In the genomic region with DNA sequence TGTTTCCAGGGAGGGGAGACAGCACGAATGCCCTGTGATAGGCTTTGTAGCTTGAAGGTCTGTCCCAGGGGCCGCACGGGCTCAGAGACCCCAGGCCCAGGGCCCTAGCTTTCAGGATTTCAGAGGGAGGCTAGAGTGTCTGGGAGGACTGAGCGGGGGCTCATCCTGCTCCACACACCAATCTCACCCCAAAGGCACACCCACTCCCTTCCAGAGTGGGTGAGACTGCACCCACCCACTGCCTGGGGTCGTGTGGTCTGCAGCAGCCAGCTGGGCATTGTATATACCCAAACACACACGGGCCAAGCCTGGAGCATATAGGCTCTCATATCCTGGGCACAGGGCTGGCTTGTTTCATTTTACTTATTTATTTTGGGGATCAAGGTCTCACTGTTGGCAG, we compare ENCODE assay signal across 18 cellular contexts. TPM values are rescaled to one million over a fixed set of nuclear protein-coding genes. Genes with fewer than 3 reads are reported as not detected.
DNase-seq lines count a peak whose midpoint lies in the region; ATAC-seq and TF ChIP-seq lines count a peak whose summit lies in the region.
"Had no signal": no experiment of that assay in that cellular context is flagged by ENCODE, and none has a peak within 500 bp of the region (broad histone marks: within the 10 kb centered on the region; RNA-seq: fewer than 3 reads in every experiment).

No MANE protein-coding gene starts in this region.

- no peak for TF ChIP-seq POLR2A in vagina (IDR thresholded peaks at IDR 0.05)

- H3K36me3 ChIP-seq in vagina, result no peaks in the 10 kb centered on the region
- H3K36me3 ChIP-seq: brain microvascular endothelial cell, suprapubic skin had no signal

- H3K9me3 ChIP-seq in vagina, result no peaks in the 10 kb centered on the region
- H3K9me3 ChIP-seq: Caco-2, suprapubic skin had no signal

- DNase-seq in stimulated activated naive CD8-positive, alpha-beta T cell treated with anti-CD3 and anti-CD28 coated beads, Interleukin-15, amount 100 ng/mL, for 72 hours, result no peak
- no peak for DNase-seq in stimulated activated naive CD8-positive, alpha-beta T cell treated with anti-CD3 and anti-CD28 coated beads, Interleukin-15, Interleukin-2, amounts not matched to agents 100 U/mL and 50 U/mL, for 24 hours
- DNase-seq in naive thymus-derived CD8-positive, alpha-beta T cell, result no peak
- DNase-seq in vagina (ENCODE audit: extremely low spot score in 2 of 2) (no peak), GM13977 (ENCODE audit: low spot score) (no peak), occipital lobe (lab: John Stamatoyannopoulos, UW) (no peak)
- DNase-seq: Caco-2, NCI-H2029 treated with DMSO at 0.1 percent for 48 hours, NCI-H524 treated with DMSO at 0.1 percent for 48 hours, SIG-M5 had no signal

- H3K4me1 ChIP-seq in vagina, result peaks cover 29% of the 10 kb centered on the region
- H3K4me1 ChIP-seq: Caco-2 had no signal

- intact Hi-C loops in vagina (cut with DNase I), result no loop called here

- peak overlapping the region; percentile 64 to 79 for H3K4me3 Mint-ChIP-seq in stimulated activated naive CD8-positive, alpha-beta T cell treated with anti-CD3 and anti-CD28 coated beads, Interleukin-15, amount 100 ng/mL, for 72 hours
- peak overlapping the region; percentile 69 for H3K4me3 Mint-ChIP-seq in activated T-helper 17 cell treated with anti-CD3 and anti-CD28 coated beads, Interleukin-2, amount 50 U/mL, for 72 hours
- H3K4me3 Mint-ChIP-seq in naive thymus-derived CD8-positive, alpha-beta T cell, result peak overlapping the region in 6 of 10 donors; percentile 60 to 80 (median 72)

- TF ChIP-seq CTCF in vagina (IDR thresholded peaks at IDR 0.05) (no peak), GM13977 (IDR thresholded peaks at IDR 0.05; ENCODE audit: extremely low read depth, insufficient read depth, missing control alignments) (no peak)

- no peak overlapping the region for H3K4me3 ChIP-seq in vagina
- H3K4me3 ChIP-seq: lung had no signal

- H3K27me3 Mint-ChIP-seq in stimulated activated naive CD8-positive, alpha-beta T cell treated with anti-CD3 and anti-CD28 coated beads, Interleukin-15, amount 100 ng/mL, for 72 hours, result peaks cover 13% of the 10 kb centered on the region
- no peaks in the 10 kb centered on the region for H3K27me3 Mint-ChIP-seq in activated T-helper 17 cell treated with anti-CD3 and anti-CD28 coated beads, Interleukin-2, amount 50 U/mL, for 72 hours
- no peaks in the 10 kb centered on the region for H3K27me3 Mint-ChIP-seq in naive thymus-derived CD8-positive, alpha-beta T cell

- H3K27ac ChIP-seq in vagina, result peak overlapping the region; percentile 51
- H3K27ac ChIP-seq: brain microvascular endothelial cell, suprapubic skin had no signal

- peaks cover 16% of the 10 kb centered on the region for H3K4me1 Mint-ChIP-seq in stimulated activated naive CD8-positive, alpha-beta T cell treated with anti-CD3 and anti-CD28 coated beads, Interleukin-15, amount 100 ng/mL, for 72 hours
- H3K4me1 Mint-ChIP-seq in activated T-helper 17 cell treated with anti-CD3 and anti-CD28 coated beads, Interleukin-2, amount 50 U/mL, for 72 hours, result peaks cover 5% of the 10 kb centered on the region
- peaks cover 0 to 10% (median 5%) of the 10 kb centered on the region in 4 donors for H3K4me1 Mint-ChIP-seq in naive thymus-derived CD8-positive, alpha-beta T cell

- POLR2A ChIA-PET in naive thymus-derived CD8-positive, alpha-beta T cell (lab: Charles Lee), result no interaction called here

- H3K27me3 ChIP-seq in vagina, result no peaks in the 10 kb centered on the region
- H3K27me3 ChIP-seq: brain microvascular endothelial cell, suprapubic skin had no signal

- in situ Hi-C loops in GM13977 (cut with MboI; ENCODE audit: low pct_unique_long_range_greater_than_20kb, low sequenced_read_pairs, unreplicated experiment), result no loop called here

- peak overlapping the region in 1 of 2 donors; percentile 42 for H3K27ac Mint-ChIP-seq in stimulated activated naive CD8-positive, alpha-beta T cell treated with anti-CD3 and anti-CD28 coated beads, Interleukin-15, amount 100 ng/mL, for 72 hours
- no peak overlapping the region for H3K27ac Mint-ChIP-seq in activated T-helper 17 cell treated with anti-CD3 and anti-CD28 coated beads, Interleukin-2, amount 50 U/mL, for 72 hours
- H3K27ac Mint-ChIP-seq in naive thymus-derived CD8-positive, alpha-beta T cell, result no peak overlapping the region
- H3K27ac Mint-ChIP-seq: activated naive CD4-positive, alpha-beta T cell treated with anti-CD3 and anti-CD28 coated beads, Interleukin-2, amount 10 ng/mL, durations not matched to agents 7 days and 5 days had no signal

- no peaks in the 10 kb centered on the region for H3K36me3 Mint-ChIP-seq in activated T-helper 17 cell treated with anti-CD3 and anti-CD28 coated beads, Interleukin-2, amount 50 U/mL, for 72 hours (ENCODE audit: low read depth)
- H3K36me3 Mint-ChIP-seq in naive thymus-derived CD8-positive, alpha-beta T cell, result no peaks in the 10 kb centered on the region
- H3K36me3 Mint-ChIP-seq: activated naive CD4-positive, alpha-beta T cell treated with anti-CD3 and anti-CD28 coated beads, Interleukin-2, amount 10 ng/mL, durations not matched to agents 7 days and 5 days had no signal

- no peaks in the 10 kb centered on the region for H3K9me3 Mint-ChIP-seq in stimulated activated naive CD8-positive, alpha-beta T cell treated with anti-CD3 and anti-CD28 coated beads, Interleukin-15, amount 100 ng/mL, for 72 hours
- H3K9me3 Mint-ChIP-seq in activated T-helper 17 cell treated with anti-CD3 and anti-CD28 coated beads, Interleukin-2, amount 50 U/mL, for 72 hours, result no peaks in the 10 kb centered on the region
- no peaks in the 10 kb centered on the region for H3K9me3 Mint-ChIP-seq in naive thymus-derived CD8-positive, alpha-beta T cell
- H3K9me3 Mint-ChIP-seq: activated naive CD4-positive, alpha-beta T cell treated with anti-CD3 and anti-CD28 coated beads, Interleukin-2, amount 10 ng/mL, durations not matched to agents 7 days and 5 days had no signal

- ATAC-seq in stimulated activated naive CD8-positive, alpha-beta T cell treated with anti-CD3 and anti-CD28 coated beads, Interleukin-15, amount 100 ng/mL, for 72 hours, result no peak
- no peak for ATAC-seq in stimulated activated naive CD8-positive, alpha-beta T cell treated with anti-CD3 and anti-CD28 coated beads, Interleukin-15, Interleukin-2, amounts not matched to agents 100 U/mL and 50 U/mL, for 24 hours
- ATAC-seq in activated T-helper 17 cell treated with anti-CD3 and anti-CD28 coated beads, Interleukin-2, amount 50 U/mL, for 72 hours (replicated peaks), result no peak
- ATAC-seq in naive thymus-derived CD8-positive, alpha-beta T cell, result no peak
- no peak for ATAC-seq in GM19023 (IDR thresholded peaks at IDR 0.05; ENCODE audit: unreplicated experiment)

RNA-seq across cellular contexts. Expression of gene SLC25A47, which starts 5.8 kb away (rescaled TPM):
- not detected for total RNA-seq in activated T-helper 17 cell treated with anti-CD3 and anti-CD28 coated beads, Interleukin-2, amount 50 U/mL, for 72 hours
- not detected for total RNA-seq in naive thymus-derived CD8-positive, alpha-beta T cell
- polyA plus RNA-seq in naive thymus-derived CD8-positive, alpha-beta T cell, result not detected
- total RNA-seq in vagina, result not detected
- not detected for total RNA-seq in occipital lobe
- total RNA-seq: Caco-2 had no signal
- polyA plus RNA-seq: fibroblast of lung, neural cell had no signal

RNA-seq across cellular contexts. Expression of gene SLC25A29, which starts 11.1 kb away (rescaled TPM):
- 1 to 10 TPM; 3.8 to 9.3 TPM for total RNA-seq in activated T-helper 17 cell treated with anti-CD3 and anti-CD28 coated beads, Interleukin-2, amount 50 U/mL, for 72 hours
- total RNA-seq in naive thymus-derived CD8-positive, alpha-beta T cell, result 10 to 100 TPM; 16.1 to 18.5 TPM
- 1 to 10 TPM; 2.7 to 8.8 (median 4.1) TPM for polyA plus RNA-seq in naive thymus-derived CD8-positive, alpha-beta T cell
- 58.9 TPM for total RNA-seq in vagina
- 41.8 TPM for total RNA-seq in occipital lobe

RNA-seq across cellular contexts. Expression of gene WDR25, which starts 58.9 kb away (rescaled TPM):
- 1 to 10 TPM; 3.4 to 5.1 TPM for total RNA-seq in activated T-helper 17 cell treated with anti-CD3 and anti-CD28 coated beads, Interleukin-2, amount 50 U/mL, for 72 hours
- 1 to 10 TPM; 6.2 to 6.6 TPM for total RNA-seq in naive thymus-derived CD8-positive, alpha-beta T cell
- polyA plus RNA-seq in naive thymus-derived CD8-positive, alpha-beta T cell, result 10 to 100 TPM in 2 of 3 donors, 1 to 10 TPM in 1; 8.3 to 11.9 (median 10.7) TPM
- total RNA-seq in vagina (4.2 TPM), occipital lobe (16.5 TPM)
